1 cellular context compared by ENCODE assay signal in the genomic region with DNA sequence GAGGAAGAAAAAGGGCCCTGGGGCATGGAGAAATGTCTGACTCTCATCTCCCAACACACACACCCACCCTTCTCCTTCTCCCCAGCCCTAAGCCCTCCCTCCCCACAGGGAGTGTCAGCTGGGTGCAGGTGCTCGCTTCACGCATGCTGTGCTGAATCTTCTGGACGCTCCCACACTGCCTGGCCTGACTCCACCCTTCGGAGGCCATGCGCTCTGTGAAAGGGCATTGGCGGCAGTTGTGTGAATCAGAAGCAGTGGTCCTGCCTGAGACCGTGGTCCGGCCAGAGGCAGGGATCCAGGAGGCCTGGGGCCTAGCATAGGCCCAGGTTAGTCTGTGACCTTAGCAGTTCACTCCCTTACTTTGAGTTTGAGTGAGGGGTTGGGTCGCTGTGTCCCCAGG.
TF ChIP-seq lines count a peak whose summit lies in the region.

No MANE protein-coding gene starts in this region.

TF ChIP-seq in K562, 482 proteins besides CTCF, POLR2A, EP300 and RAD21 (continued from another document):
- no peak for TF ChIP-seq E2F5 (CRISPR knock-in tag; IDR thresholded peaks at IDR 0.05)
- no peak for TF ChIP-seq SNIP1 (IDR thresholded peaks at IDR 0.05; ENCODE audit: low read depth)
- TF ChIP-seq ATF1 (CRISPR knock-in tag; IDR thresholded peaks at IDR 0.05): no peak
- no peak for TF ChIP-seq ATF1 (tag; IDR thresholded peaks at IDR 0.05)
